19 cellular contexts compared by ENCODE assay signal in genomic region chr2:21415234-21415633, GRCh38.
DNase-seq lines count a peak whose midpoint lies in the region; ATAC-seq and TF ChIP-seq lines count a peak whose summit lies in the region.
"Had no signal": no experiment of that assay in that cellular context is flagged by ENCODE, and none has a peak within 500 bp of the region (broad histone marks: within the 10 kb centered on the region; RNA-seq: fewer than 3 reads in every experiment).

No MANE protein-coding gene starts in this region.

- in situ Hi-C loops in Panc1 (cut with HindIII; ENCODE audit: low pct_unique_long_range_greater_than_20kb, low sequenced_read_pairs) = no loop called here

- no TSS peak for BruUV-seq in Panc1 (replicated peaks; lab: Mats Ljungman, UMichigan)

- intact Hi-C loops in Panc1 (cut with micrococcal nuclease; ENCODE audit: unreplicated experiment) = no loop called here

- H3K4me1 ChIP-seq in H9 (ENCODE audit: insufficient read depth, low read length) = no peaks in the 10 kb centered on the region; the same call in 1 of the 2 replicates
- H3K4me1 ChIP-seq in Panc1 (ENCODE audit: control insufficient read depth, insufficient read depth, low read length) = no peaks in the 10 kb centered on the region
- H3K4me1 ChIP-seq in iPS DF 6.9 (ENCODE audit: control insufficient read depth, insufficient read depth, low read length) = no peaks in the 10 kb centered on the region
- H3K4me1 ChIP-seq: heart left ventricle, parathyroid adenoma had no signal

- H3K9ac ChIP-seq in H9 (ENCODE audit: extremely low read depth, insufficient read length, low read length) = no peak overlapping the region
- H3K9ac ChIP-seq: parathyroid adenoma had no signal

- H3K79me2 ChIP-seq in H9 (ENCODE audit: insufficient read depth, low read length) = no peaks in the 10 kb centered on the region
- H3K79me2 ChIP-seq: parathyroid adenoma had no signal

- no peak overlapping the region for H3K56ac ChIP-seq in H9 (ENCODE audit: insufficient read length, low read depth, low read length)

- H3K23ac ChIP-seq in H9 (ENCODE audit: insufficient read length, low read depth, low read length) = no peak overlapping the region

- no peak overlapping the region for H3K4ac ChIP-seq in H9 (ENCODE audit: low read depth, low read length)

- H3K9me3 ChIP-seq in H9 (ENCODE audit: control insufficient read depth, low read depth, low read length) (no peaks in the 10 kb centered on the region), Panc1 (ENCODE audit: control insufficient read depth, insufficient read depth, low read depth, low read length) (no peaks in the 10 kb centered on the region), iPS DF 6.9 (ENCODE audit: control insufficient read depth, insufficient read depth, low read length) (no peaks in the 10 kb centered on the region)
- H3K9me3 ChIP-seq: heart left ventricle, MG63 had no signal

- no peak overlapping the region for H4K8ac ChIP-seq in H9 (replicated peaks; ENCODE audit: insufficient read length, low read depth, low read length)

- H3K4me3 Mint-ChIP-seq in H9 = no peak overlapping the region
- H3K4me3 Mint-ChIP-seq: activated CD8-positive, alpha-beta T cell treated with anti-CD3 and anti-CD28 coated beads, Interleukin-2, amount 10 ng/mL, durations not matched to agents 7 days and 5 days had no signal

- H3K27ac Mint-ChIP-seq in H9 = no peak overlapping the region
- H3K27ac Mint-ChIP-seq: activated CD8-positive, alpha-beta T cell treated with anti-CD3 and anti-CD28 coated beads, Interleukin-2, amount 10 ng/mL, durations not matched to agents 7 days and 5 days; activated T-helper 2 cell treated with anti-CD3 and anti-CD28 coated beads, Interferon-gamma antibody, Interleukin-2, Interleukin-4, amounts not matched to agents 10 μg/mL and 5 μg/mL and 100 μg/mL, durations not matched to agents 14 hours and 24 hours and 36 hours had no signal

- POLR2A ChIA-PET in Panc1 (lab: Charles Lee) = no interaction called here

- CTCF ChIA-PET in Panc1 (lab: Charles Lee) = no interaction called here

- no peaks in the 10 kb centered on the region for H3K79me1 ChIP-seq in H9 (ENCODE audit: insufficient read depth, low read depth, low read length, poor library complexity, severe bottlenecking)

- H3K4me1 Mint-ChIP-seq in H9 = peaks cover 7 to 19% of the 10 kb centered on the region in 2 experiments

- H2BK120ac ChIP-seq in H9 (ENCODE audit: low read depth, low read length, poor library complexity, severe bottlenecking) = no peak overlapping the region

- no peaks in the 10 kb centered on the region for H3K27me3 Mint-ChIP-seq in H9 (ENCODE audit: low read depth)

- no peaks in the 10 kb centered on the region for H3K23me2 ChIP-seq in H9 (ENCODE audit: insufficient read length, low read depth, low read length, poor library complexity, severe bottlenecking)

- no peak overlapping the region for H2BK15ac ChIP-seq in H9 (ENCODE audit: low read depth, low read length)

- DNase-seq in GM06990 (ENCODE audit: extremely low read depth, insufficient read length) (no peak), H9 (peak; percentile 59), Panc1 (ENCODE audit: low read depth, low spot score) (no peak), iPS DF 6.9 (ENCODE audit: low read depth, low spot score) (peak; percentile 37), NCI-H510A treated with DMSO at 0.1 percent for 48 hours (lab: John Stamatoyannopoulos, UW) (no peak)
- DNase-seq: activated CD8-positive, alpha-beta T cell treated with anti-CD3 and anti-CD28 coated beads, Interleukin-2, amount 10 ng/mL, durations not matched to agents 7 days and 5 days; anterior cingulate cortex; C1 segment of cervical spinal cord; cortex of kidney; heart left ventricle; left cardiac atrium; MG63; NCI-H2107; stimulated activated naive CD8-positive, alpha-beta T cell treated with anti-CD3 and anti-CD28 coated beads, Interleukin-15, Interleukin-2, amounts not matched to agents 100 U/mL and 50 U/mL, for 24 hours had no signal

- ATAC-seq in Panc1 (no peak), HG02852 (IDR thresholded peaks at IDR 0.05; ENCODE audit: unreplicated experiment) (no peak), HG02885 (IDR thresholded peaks at IDR 0.05; ENCODE audit: poor library complexity, unreplicated experiment) (no peak)
- ATAC-seq: activated CD8-positive, alpha-beta T cell treated with anti-CD3 and anti-CD28 coated beads, Interleukin-2, amount 10 ng/mL, durations not matched to agents 7 days and 5 days; heart left ventricle; left cardiac atrium; stimulated activated naive CD8-positive, alpha-beta T cell treated with anti-CD3 and anti-CD28 coated beads, Interleukin-15, Interleukin-2, amounts not matched to agents 100 U/mL and 50 U/mL, for 24 hours had no signal

- peaks cover 2 to 4% of the 10 kb centered on the region in 2 experiments; a peak in 2 of 5 replicates for H3K9me3 Mint-ChIP-seq in H9
- H3K9me3 Mint-ChIP-seq: activated T-helper 2 cell treated with anti-CD3 and anti-CD28 coated beads, Interferon-gamma antibody, Interleukin-2, Interleukin-4, amounts not matched to agents 10 μg/mL and 5 μg/mL and 100 μg/mL, durations not matched to agents 14 hours and 24 hours and 36 hours had no signal

- H3K18ac ChIP-seq in H9 (ENCODE audit: insufficient read length, low read depth, low read length) = no peak overlapping the region

- no peak overlapping the region for H2BK5ac ChIP-seq in H9 (ENCODE audit: insufficient read length, low read length)

- H3K27ac ChIP-seq in H9 (ENCODE audit: insufficient read length, low read depth, low read length) (no peak overlapping the region), Panc1 (ENCODE audit: low read length) (no peak overlapping the region), iPS DF 6.9 (ENCODE audit: low read length) (no peak overlapping the region)
- H3K27ac ChIP-seq: heart left ventricle, parathyroid adenoma had no signal

- no peak overlapping the region for H3K14ac ChIP-seq in H9 (ENCODE audit: insufficient read depth, low read length)

- H3K4me3 ChIP-seq in GM06990 (replicated peaks; ENCODE audit: low read depth, low read length) (no peak overlapping the region), Panc1 (ENCODE audit: low read depth in 2 of 2, low read length in 2 of 2) (no peak overlapping the region), iPS DF 6.9 (ENCODE audit: low read length) (no peak overlapping the region)
- H3K4me3 ChIP-seq: heart left ventricle, MG63, smooth muscle cell had no signal

- H3K36me3 Mint-ChIP-seq in H9 (ENCODE audit: insufficient read depth in 1 of 3, low read depth in 3 of 3) = peaks cover 0 to 4% (median 0%) of the 10 kb centered on the region in 3 experiments; a peak in 2 of 7 replicates

- no peaks in the 10 kb centered on the region for H4K20me1 ChIP-seq in H9 (ENCODE audit: control insufficient read depth, insufficient read depth, insufficient read length)

- H2AFZ ChIP-seq in H9 (ENCODE audit: low read length) = no peak overlapping the region
- H2AFZ ChIP-seq: parathyroid adenoma had no signal

- no peak overlapping the region for H4K91ac ChIP-seq in H9 (ENCODE audit: insufficient read length, low read depth, low read length)

- TF ChIP-seq CTCF in GM06990 (IDR thresholded peaks at IDR 0.05; ENCODE audit: insufficient read depth, low read length, poor library complexity, severe bottlenecking) (peak; percentile 32), H9 (conservative IDR thresholded peaks at IDR 0.05) (peak; percentile 76), Panc1 (IDR thresholded peaks at IDR 0.05) (peak; percentile 18)

- WGBS in H9 (ENCODE audit: extremely low coverage, insufficient read length, low lambda C conversion rate) = no CpG with 5 or more reads among the region's 3 CpGs
- WGBS in iPS DF 6.9 (ENCODE audit: insufficient coverage, insufficient read length) = no CpG with 5 or more reads among the region's 3 CpGs

- H3K36me3 ChIP-seq in GM06990 (ENCODE audit: control insufficient read depth, insufficient read depth, low read length) = no peaks in the 10 kb centered on the region
- H3K36me3 ChIP-seq in Panc1 (ENCODE audit: control insufficient read depth, insufficient read depth, low read length) = no peaks in the 10 kb centered on the region
- no peaks in the 10 kb centered on the region for H3K36me3 ChIP-seq in iPS DF 6.9 (ENCODE audit: control insufficient read depth, insufficient read depth, low read length)
- H3K36me3 ChIP-seq: heart left ventricle, MG63 had no signal

- H2BK20ac ChIP-seq in H9 (ENCODE audit: low read depth, low read length, poor library complexity, severe bottlenecking) = no peak overlapping the region

- H2BK12ac ChIP-seq in H9 (ENCODE audit: insufficient read length, low read depth, low read length) = no peak overlapping the region

- H3K27me3 ChIP-seq in GM06990 (replicated peaks; ENCODE audit: control insufficient read depth, insufficient read depth, low read length) = no peaks in the 10 kb centered on the region; the same call in 1 of the 2 replicates
- H3K27me3 ChIP-seq in H9 (ENCODE audit: insufficient read depth, low read length) = no peaks in the 10 kb centered on the region
- no peaks in the 10 kb centered on the region for H3K27me3 ChIP-seq in Panc1 (ENCODE audit: control insufficient read depth, insufficient read depth, low read length)
- H3K27me3 ChIP-seq in iPS DF 6.9 (ENCODE audit: control insufficient read depth, insufficient read depth, low read length) = no peaks in the 10 kb centered on the region
- H3K27me3 ChIP-seq: heart left ventricle, MG63 had no signal

- no peak overlapping the region for H3K4me2 ChIP-seq in H9 (ENCODE audit: insufficient read depth, insufficient read length, low read length)
- H3K4me2 ChIP-seq: smooth muscle cell had no signal

- no peak overlapping the region for H2AK5ac ChIP-seq in H9 (ENCODE audit: insufficient read length, low read length)

- H3T11ph ChIP-seq in H9 (ENCODE audit: low read length) = no peak overlapping the region

- no peak overlapping the region for H4K5ac ChIP-seq in H9 (ENCODE audit: insufficient read length, low read depth, low read length)

Comparison
In these comparisons a context has a peak if more than half of its experiments do, and no peak if none do; other contexts are left out.
1. DNase-seq: peak in H9 (single experiment) and iPS DF 6.9 (single experiment); none in GM06990 (single experiment), Panc1 (single experiment) and NCI-H510A treated with DMSO at 0.1 percent for 48 hours (single experiment).
2. CTCF ChIP-seq: peak in every context shown above with its lines; median percentile 76 in H9; 32 in GM06990; 18 in Panc1.